ENCODE assay signal across 16 cellular contexts in genomic region chr1:220296941-220297460, GRCh38. TPM values are rescaled to one million over a fixed set of nuclear protein-coding genes. Genes with fewer than 3 reads are reported as not detected.
A peak's percentile ranks its signal among the peaks of the same experiment; 100 is the strongest.
DNase-seq lines count a peak whose midpoint lies in the region; ATAC-seq, FAIRE-seq and TF ChIP-seq lines count a peak whose summit lies in the region.
"Had no signal": no experiment of that assay in that cellular context is flagged by ENCODE, and none has a peak within 500 bp of the region (broad histone marks: within the 10 kb centered on the region; RNA-seq: fewer than 3 reads in every experiment).

No MANE protein-coding gene starts in this region.

- H3K23ac ChIP-seq in H1 (ENCODE audit: insufficient read length), result no peak overlapping the region
- H3K23ac ChIP-seq in mesenchymal stem cell (ENCODE audit: low read length in 2 of 2), result no peak overlapping the region

- no peak overlapping the region for H2BK5ac ChIP-seq in H1 (ENCODE audit: low read depth, low read length)
- H2BK5ac ChIP-seq in mesenchymal stem cell (ENCODE audit: low read depth, low read length, poor library complexity, severe bottlenecking), result no peak overlapping the region

- H3K9me3 Mint-ChIP-seq in GM23338, result no peaks in the 10 kb centered on the region
- H3K9me3 Mint-ChIP-seq in activated naive CD4-positive, alpha-beta T cell treated with anti-CD3 and anti-CD28 coated beads, Interleukin-2, amount 50 U/mL, for 72 hours, result no peaks in the 10 kb centered on the region
- H3K9me3 Mint-ChIP-seq: CD4-positive, alpha-beta T cell; HFFc6 had no signal

- peaks cover 3% of the 10 kb centered on the region for H3K27me3 Mint-ChIP-seq in GM23338 (ENCODE audit: insufficient read depth, low read depth, poor library complexity)

- H2BK20ac ChIP-seq in H1 (ENCODE audit: low read length), result no peak overlapping the region

- H2BK12ac ChIP-seq in H1 (ENCODE audit: low read depth, low read length) (peak overlapping the region; percentile 44; the same call in 1 of the 2 replicates), mesenchymal stem cell (ENCODE audit: low read length in 2 of 2) (no peak overlapping the region)

- H3K9me3 ChIP-seq in H1 (ENCODE audit: insufficient read depth in 2 of 2, low read depth in 1 of 2, low read length in 1 of 2), result no peaks in the 10 kb centered on the region
- H3K9me3 ChIP-seq in mesenchymal stem cell (ENCODE audit: control insufficient read depth, low read length), result no peaks in the 10 kb centered on the region
- H3K9me3 ChIP-seq in mammary epithelial cell (replicated peaks; ENCODE audit: insufficient read depth, low read length), result no peaks in the 10 kb centered on the region

- H4K5ac ChIP-seq in H1 (ENCODE audit: insufficient read length, low read depth, low read length), result no peak overlapping the region

- H2BK120ac ChIP-seq in H1 (replicated peaks; ENCODE audit: low read depth, low read length), result no peak overlapping the region
- no peak overlapping the region for H2BK120ac ChIP-seq in mesenchymal stem cell (ENCODE audit: low read depth, low read length)

- no peak overlapping the region for H3K14ac ChIP-seq in H1 (ENCODE audit: insufficient read length)
- H3K14ac ChIP-seq in mesenchymal stem cell (ENCODE audit: low read length in 2 of 2), result no peak overlapping the region

- H3K4me2 ChIP-seq in GM23338 (no peak overlapping the region), H1 (ENCODE audit: insufficient read depth in 1 of 2, low read depth in 2 of 2, low read length in 2 of 2) (no peak overlapping the region), mesenchymal stem cell (ENCODE audit: low read length, poor library complexity, severe bottlenecking) (no peak overlapping the region), mammary epithelial cell (ENCODE audit: insufficient read depth, low read depth, low read length) (no peak overlapping the region)

- no TSS peak for BruUV-seq in mammary epithelial cell (replicated peaks; lab: Mats Ljungman, UMichigan)

- POLR2A ChIA-PET in H1 (lab: Charles Lee; ENCODE audit: partially characterized antibody), result interaction anchor here (1.6 kb wide), 2 partner anchors 25 to 451 kb away, joined by 4 read pairs; partner anchors contain the start of genes MTARC2 and RAB3GAP2

- H3K27me3 ChIP-seq in GM23338 (ENCODE audit: insufficient read depth), result no peaks in the 10 kb centered on the region
- no peaks in the 10 kb centered on the region for H3K27me3 ChIP-seq in H1 (replicated peaks in 1 of 4; ENCODE audit: control insufficient read depth in 3 of 4, extremely low read depth in 1 of 4, insufficient read depth in 3 of 4, low read length in 3 of 4)
- H3K27me3 ChIP-seq in mesenchymal stem cell (ENCODE audit: control insufficient read depth in 1 of 2, insufficient read depth in 1 of 2, low read length in 2 of 2), result no peaks in the 10 kb centered on the region
- no peaks in the 10 kb centered on the region for H3K27me3 ChIP-seq in mammary epithelial cell (ENCODE audit: insufficient read depth, low read length)

- CTCF ChIA-PET in H1 (lab: Charles Lee; ENCODE audit: partially characterized antibody), result interaction anchor here (0.7 to 11.8 kb wide), 29 partner anchors 12 to 1182 kb away, joined by 3 to 168 read pairs (median 6); no protein-coding TSS in a partner anchor
- CTCF ChIA-PET in mammary epithelial cell (lab: Charles Lee; ENCODE audit: low non-redundant PET), result no interaction called here

- H3K9me2 ChIP-seq in GM23338 (ENCODE audit: insufficient read depth), result no peaks in the 10 kb centered on the region

- H3K79me1 ChIP-seq in H1 (ENCODE audit: low read depth, low read length) (no peaks in the 10 kb centered on the region), mesenchymal stem cell (replicated peaks; ENCODE audit: low read length, poor library complexity, severe bottlenecking) (no peaks in the 10 kb centered on the region)

- in situ Hi-C loops in mammary epithelial cell (cut with MboI; ENCODE audit: low sequenced_read_pairs in 2 of 2), result loop anchor here (10.0 to 25.0 kb wide), 3 partner anchors 240 to 478 kb away; partner anchors contain the start of gene MARK1 (in 1 of the 2)

- H3K4me1 Mint-ChIP-seq in GM23338, result peaks cover 27% of the 10 kb centered on the region
- H3K4me1 Mint-ChIP-seq: B cell had no signal

- H3K4ac ChIP-seq in H1 (replicated peaks; ENCODE audit: insufficient read length, low read depth, low read length) (no peak overlapping the region), mesenchymal stem cell (ENCODE audit: low read depth in 1 of 2, low read length in 2 of 2) (no peak overlapping the region)

- H3K36me3 ChIP-seq in GM23338 (ENCODE audit: insufficient read depth) (no peaks in the 10 kb centered on the region), H1 (ENCODE audit: control insufficient read depth in 2 of 4, insufficient read depth in 4 of 4, low read length in 3 of 4) (0 out of 8 replicates have a peak, but pooled peaks cover 0 to 2% (median 0%) of the 10 kb centered on the region in 4 experiments), mesenchymal stem cell (ENCODE audit: control insufficient read depth in 1 of 2, insufficient read depth in 2 of 2, low read depth in 1 of 2, low read length in 2 of 2) (no peaks in the 10 kb centered on the region), mammary epithelial cell (ENCODE audit: insufficient read depth, low read length) (no peaks in the 10 kb centered on the region)

- H3K27ac ChIP-seq in GM23338 (ENCODE audit: low read depth) (no peak overlapping the region), H1 (ENCODE audit: low read depth, low read length) (no peak overlapping the region), mesenchymal stem cell (ENCODE audit: low read length, poor library complexity, severe bottlenecking) (no peak overlapping the region), mammary epithelial cell (ENCODE audit: insufficient read depth, low read depth, low read length) (no peak overlapping the region)
- H3K27ac ChIP-seq: HL-60 had no signal

- no peaks in the 10 kb centered on the region for H3F3A ChIP-seq in GM23338 (replicated peaks; ENCODE audit: low read depth)

- H4K91ac ChIP-seq in H1 (replicated peaks; ENCODE audit: insufficient read length, low read length) (no peak overlapping the region), mesenchymal stem cell (ENCODE audit: low read length) (no peak overlapping the region)

- no peak overlapping the region for H2AK5ac ChIP-seq in H1 (ENCODE audit: low read depth, low read length)
- H2AK5ac ChIP-seq in mesenchymal stem cell (ENCODE audit: low read length, severe bottlenecking), result no peak overlapping the region

- no peak for FAIRE-seq in H1 (lab: Jason Lieb, UNC)
- FAIRE-seq: G401.6 had no signal

- no peaks in the 10 kb centered on the region for H3K36me3 Mint-ChIP-seq in GM23338 (ENCODE audit: low read depth)
- no peaks in the 10 kb centered on the region for H3K36me3 Mint-ChIP-seq in activated naive CD4-positive, alpha-beta T cell treated with anti-CD3 and anti-CD28 coated beads, Interleukin-2, amount 50 U/mL, for 72 hours

- H2AFZ ChIP-seq in GM23338, result peak overlapping the region; percentile 69; the same call in 1 of the 2 replicates
- no peak overlapping the region for H2AFZ ChIP-seq in H1 (ENCODE audit: low read length)
- no peak overlapping the region for H2AFZ ChIP-seq in mesenchymal stem cell (ENCODE audit: low read depth, low read length)
- no peak overlapping the region for H2AFZ ChIP-seq in mammary epithelial cell (ENCODE audit: low read depth, low read length)

- DNase-seq in AG10803 (ENCODE audit: low read depth) (peak; percentile 43), GM23338 (ENCODE audit: low spot score) (no peak), H1 (ENCODE audit: low read depth in 1 of 2, low spot score in 2 of 2) (no peak), mesenchymal stem cell (peak; percentile 22), mammary epithelial cell (no peak), HuH-7.5 (ENCODE audit: low spot score) (no peak)
- no peak for DNase-seq in activated naive CD4-positive, alpha-beta T cell treated with anti-CD3 and anti-CD28 coated beads, Interleukin-2, amount 50 U/mL, for 72 hours (ENCODE audit: low spot score in 2 of 2)
- DNase-seq: C1 segment of cervical spinal cord; CD4-positive, alpha-beta T cell; DMS 273 treated with DMSO at 0.1 percent for 48 hours; HCEC 1CT; HFFc6 had no signal

- TF ChIP-seq POLR2A in H1 (IDR thresholded peaks at IDR 0.05; ENCODE audit: control extremely low read depth in 1 of 2, low read depth in 2 of 2, low read length in 2 of 2), result no peak

- H4K8ac ChIP-seq in H1 (ENCODE audit: extremely low read depth, insufficient read depth, low read length), result no peak overlapping the region
- no peak overlapping the region for H4K8ac ChIP-seq in mesenchymal stem cell (ENCODE audit: low read length)

- H3K9ac ChIP-seq in H1 (replicated peaks in 1 of 4; ENCODE audit: extremely low read depth in 1 of 4, low read depth in 3 of 4, low read length in 3 of 4) (no peak overlapping the region), mesenchymal stem cell (ENCODE audit: low read length) (no peak overlapping the region), mammary epithelial cell (ENCODE audit: insufficient read depth, low read length) (no peak overlapping the region)

- no peaks in the 10 kb centered on the region for H4K20me1 ChIP-seq in GM23338 (replicated peaks; ENCODE audit: insufficient read depth)
- H4K20me1 ChIP-seq in H1 (replicated peaks in 1 of 2; ENCODE audit: control insufficient read depth in 1 of 2, insufficient read depth in 2 of 2, low read length in 2 of 2), result no peaks in the 10 kb centered on the region
- no peaks in the 10 kb centered on the region for H4K20me1 ChIP-seq in mammary epithelial cell (ENCODE audit: insufficient read depth, low read length)

- H3K79me2 ChIP-seq in GM23338 (replicated peaks; ENCODE audit: insufficient read depth) (no peaks in the 10 kb centered on the region), H1 (ENCODE audit: control insufficient read depth in 1 of 2, insufficient read depth in 2 of 2, low read length in 2 of 2) (no peaks in the 10 kb centered on the region), mammary epithelial cell (ENCODE audit: insufficient read depth, low read length) (no peaks in the 10 kb centered on the region)

- dilution Hi-C loops in mammary epithelial cell (cut with HindIII; ENCODE audit: low sequenced_read_pairs), result no loop called here

- no peak for TF ChIP-seq RAD21 in H1 (IDR thresholded peaks at IDR 0.05 in 1 of 2, conservative IDR thresholded peaks at IDR 0.05 in 1 of 2; ENCODE audit: low read depth in 2 of 2, low read length in 2 of 2)

- no peak overlapping the region for H3K27ac Mint-ChIP-seq in GM23338
- H3K27ac Mint-ChIP-seq in activated naive CD4-positive, alpha-beta T cell treated with anti-CD3 and anti-CD28 coated beads, Interleukin-2, amount 50 U/mL, for 72 hours, result no peak overlapping the region
- H3K27ac Mint-ChIP-seq: B cell; CD4-positive, alpha-beta T cell; HFFc6 had no signal

- intact Hi-C loops in mammary epithelial cell (cut with micrococcal nuclease), result loop anchor here (1.0 to 10.0 kb wide), 5 partner anchors 75 to 479 kb away; partner anchors contain the start of gene MARK1

- no peaks in the 10 kb centered on the region for H3K23me2 ChIP-seq in H1 (ENCODE audit: low read depth, low read length)

- TF ChIP-seq CTCF in AG10803 (conservative IDR thresholded peaks at IDR 0.05; ENCODE audit: low read length) (no peak), GM23338 (conservative IDR thresholded peaks at IDR 0.05; ENCODE audit: low read depth in 2 of 2) (no peak), H1 (IDR thresholded peaks at IDR 0.05; ENCODE audit: control extremely low read depth in 1 of 3, insufficient read depth in 1 of 3, low read depth in 1 of 3, low read length in 3 of 3) (no peak), mammary epithelial cell (conservative IDR thresholded peaks at IDR 0.05 in 1 of 2, IDR thresholded peaks at IDR 0.05 in 1 of 2; ENCODE audit: extremely low read depth in 1 of 2, insufficient read depth in 1 of 2, low read depth in 1 of 2, low read length in 2 of 2) (no peak)

- H3K4me3 ChIP-seq in AG10803 (ENCODE audit: low read length) (no peak overlapping the region), GM23338 (no peak overlapping the region), H1 (ENCODE audit: extremely low read depth in 1 of 4, insufficient read depth in 2 of 4, low read depth in 3 of 4, low read length in 4 of 4) (no peak overlapping the region), mesenchymal stem cell (ENCODE audit: insufficient read depth in 1 of 2, low read depth in 1 of 2, low read length in 2 of 2) (no peak overlapping the region), mammary epithelial cell (replicated peaks in 1 of 3; ENCODE audit: insufficient read depth in 1 of 3, low read depth in 2 of 3, low read length in 3 of 3) (no peak overlapping the region)

- TF ChIP-seq EP300 in H1 (IDR thresholded peaks at IDR 0.05; ENCODE audit: borderline replicate concordance in 1 of 2, low read depth in 2 of 2, low read length in 2 of 2), result no peak

- peaks cover 28% of the 10 kb centered on the region for H3K4me1 ChIP-seq in GM23338 (ENCODE audit: insufficient read depth)
- peaks cover 0 to 14% (median 4%) of the 10 kb centered on the region in 4 experiments; a peak in 5 of 7 replicates for H3K4me1 ChIP-seq in H1 (replicated peaks in 1 of 4; ENCODE audit: control insufficient read depth in 3 of 4, insufficient read depth in 4 of 4, low read length in 3 of 4)
- H3K4me1 ChIP-seq in mesenchymal stem cell (ENCODE audit: control insufficient read depth, insufficient read depth, low read depth, low read length), result peaks cover 5% of the 10 kb centered on the region
- peaks cover 4% of the 10 kb centered on the region for H3K4me1 ChIP-seq in mammary epithelial cell (ENCODE audit: insufficient read depth, low read length)

- ATAC-seq in GM23338 (no peak), HG03571 (IDR thresholded peaks at IDR 0.05; ENCODE audit: unreplicated experiment) (no peak)
- no peak for ATAC-seq in activated naive CD4-positive, alpha-beta T cell treated with anti-CD3 and anti-CD28 coated beads, Interleukin-2, amount 50 U/mL, for 72 hours

- H3K56ac ChIP-seq in H1 (replicated peaks; ENCODE audit: insufficient read length, low read depth, low read length), result no peak overlapping the region

- WGBS in H1 (ENCODE audit: extremely low coverage in 1 of 2, insufficient coverage in 1 of 2, insufficient read length in 1 of 2, insufficient replicate concordance in 2 of 2, low coverage in 1 of 2, low lambda C conversion rate in 2 of 2, missing lambda C conversion rate in 1 of 2), 2 experiments, result 85% methylated on average over 2 of the region's 2 CpGs; no CpG with 5 or more reads in 1 of the 2 experiments
- 82% methylated on average over 2 of the region's 2 CpGs for WGBS in mesenchymal stem cell
- 61% methylated on average over 2 of the region's 2 CpGs for WGBS in mammary epithelial cell (ENCODE audit: low coverage, missing lambda C conversion rate)

- H3K18ac ChIP-seq in H1 (ENCODE audit: extremely low read depth, low read length) (no peak overlapping the region), mesenchymal stem cell (ENCODE audit: low read depth in 1 of 2, low read length in 2 of 2) (no peak overlapping the region)

- no peak overlapping the region for H2BK15ac ChIP-seq in H1 (ENCODE audit: low read length)
- no peak overlapping the region for H2BK15ac ChIP-seq in mesenchymal stem cell (ENCODE audit: low read depth, poor library complexity, severe bottlenecking)

- H3K4me3 Mint-ChIP-seq in GM23338, result no peak overlapping the region
- H3K4me3 Mint-ChIP-seq: B cell; CD4-positive, alpha-beta T cell; HFFc6 had no signal

RNA-seq across cellular contexts. Expression of gene RAB3GAP2, which starts 24.7 kb away (rescaled TPM):
- 41.6 and 44.6 TPM in 2 replicates for total RNA-seq in GM23338 (2014; rRNA removed; shearing (Covaris generic))
- 15.7 and 19.4 TPM in 2 replicates for polyA plus RNA-seq in GM23338 (2016; fragmentation: Nextera tagmentation; extraction: Ambion mirVana)
- 52.7 and 55.9 TPM in 2 replicates for total RNA-seq in H1 (2021; fragmentation: NEBNext Ultra II Directional; extraction: Animal tissue kit (Norgen Biotek cat#: 25700))
- polyA plus RNA-seq in H1 (2011; rRNA removed), result 17.9 and 19.7 TPM in 2 replicates
- polyA plus RNA-seq in H1 (2011; cell fraction: cytosol; rRNA removed), result 15.2 TPM
- polyA plus RNA-seq in H1 (2011; cell fraction: nucleus; rRNA removed), result 37.6 TPM
- 18.7 to 38.4 TPM (median 26.4 TPM) in 4 replicates for polyA plus RNA-seq in H1 (2012, experiment 1 of 2)
- 1.1 TPM for polyA plus RNA-seq in H1 (2012, experiment 2 of 2)
- polyA plus RNA-seq in H1 (2013, experiment 1 of 2), result 23.8 TPM
- 21.4 TPM for polyA plus RNA-seq in H1 (2013, experiment 2 of 2)
- polyA minus RNA-seq in H1 (2011; rRNA and poly(A)+ RNA removed), result 140 and 175 TPM in 2 replicates
- 20.8 TPM for polyA minus RNA-seq in H1 (2011; cell fraction: cytosol; rRNA and poly(A)+ RNA removed)
- 52.0 TPM for polyA minus RNA-seq in H1 (2011; cell fraction: nucleus; rRNA and poly(A)+ RNA removed)
- polyA plus RNA-seq in mesenchymal stem cell (2013, experiment 1 of 2), result 14.5 TPM
- polyA plus RNA-seq in mesenchymal stem cell (2013, experiment 2 of 2), result 14.2 TPM
- total RNA-seq in activated naive CD4-positive, alpha-beta T cell treated with anti-CD3 and anti-CD28 coated beads, Interleukin-2, amount 50 U/mL, for 72 hours, result 10 to 100 TPM; 43.2 to 51.5 TPM
- total RNA-seq in mammary epithelial cell, result 10 to 100 TPM; 46.3 to 55.3 TPM
- polyA plus RNA-seq in mammary epithelial cell, result 16.7 TPM
- 108 TPM for polyA minus RNA-seq in mammary epithelial cell

Comparison
In these comparisons a context has a peak if more than half of its experiments do, and no peak if none do; other contexts are left out.
1. DNase-seq: peak in AG10803 (single experiment) and mesenchymal stem cell (single experiment); none in GM23338 (single experiment), H1 (0 of 2), activated naive CD4-positive, alpha-beta T cell treated with anti-CD3 and anti-CD28 coated beads, Interleukin-2, amount 50 U/mL, for 72 hours (0 of 2), mammary epithelial cell (single experiment) and HuH-7.5 (single experiment).